Comparison of ENCODE assay signal across 8 cellular contexts in the genomic region with DNA sequence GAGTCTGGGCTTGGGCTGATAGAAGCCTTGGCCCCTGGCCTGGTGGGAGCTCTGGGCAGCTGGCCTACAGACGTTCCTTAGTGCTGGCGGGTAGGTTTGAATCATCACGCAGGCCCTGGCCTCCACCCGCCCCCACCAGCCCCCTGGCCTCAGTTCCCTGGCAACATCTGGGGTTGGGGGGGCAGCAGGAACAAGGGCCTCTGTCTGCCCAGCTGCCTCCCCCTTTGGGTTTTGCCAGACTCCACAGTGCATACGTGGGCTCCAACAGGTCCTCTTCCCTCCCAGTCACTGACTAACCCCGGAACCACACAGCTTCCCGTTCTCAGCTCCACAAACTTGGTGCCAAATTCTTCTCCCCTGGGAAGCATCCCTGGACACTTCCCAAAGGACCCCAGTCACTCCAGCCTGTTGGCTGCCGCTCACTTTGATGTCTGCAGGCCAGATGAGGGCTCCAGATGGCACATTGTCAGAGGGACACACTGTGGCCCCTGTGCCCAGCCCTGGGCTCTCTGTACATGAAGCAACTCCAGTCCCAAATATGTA. TPM values are rescaled to one million over a fixed set of nuclear protein-coding genes. Genes with fewer than 3 reads are reported as not detected.
DNase-seq lines count a peak whose midpoint lies in the region; ATAC-seq and TF ChIP-seq lines count a peak whose summit lies in the region.

No MANE protein-coding gene starts in this region.

- H3K36me3 ChIP-seq in GM23248 (ENCODE audit: low read depth) (no peaks in the 10 kb centered on the region), skeletal muscle satellite cell (ENCODE audit: insufficient read depth, low read length) (no peaks in the 10 kb centered on the region)

- intact Hi-C loops in left cardiac atrium (cut with DNase I): loop anchor here (1.0 to 10.0 kb wide), 5 partner anchors 42 to 310 kb away; no protein-coding TSS in a partner anchor

- peaks cover 4% of the 10 kb centered on the region; the same call in 1 of the 2 replicates for H3F3A ChIP-seq in GM23248 (ENCODE audit: insufficient read depth)

- H3K4me3 ChIP-seq in GM23248 (peak overlapping the region; percentile 90), skeletal muscle satellite cell (ENCODE audit: low read length) (no peak overlapping the region)

- no peak overlapping the region for H2AFZ ChIP-seq in GM23248

- in situ Hi-C loops in GM23248 (cut with MboI): loop anchor here (10.0 kb wide), 1 partner anchor 316 kb away; no protein-coding TSS in a partner anchor

- peak overlapping the region; percentile 79 for H3K4me2 ChIP-seq in GM23248 (ENCODE audit: unreplicated experiment)
- peak overlapping the region; percentile 97 for H3K4me2 ChIP-seq in skeletal muscle satellite cell (ENCODE audit: low read length)

- peak; percentile 5 to 30 for ATAC-seq in left cardiac atrium

- no peaks in the 10 kb centered on the region for H3K9me2 ChIP-seq in GM23248 (ENCODE audit: insufficient read depth)

- H3K9ac ChIP-seq in GM23248 (peak overlapping the region; percentile 98), skeletal muscle satellite cell (ENCODE audit: low read depth, low read length) (no peak overlapping the region)

- TF ChIP-seq CTCF in VCaP (conservative IDR thresholded peaks at IDR 0.05): 0 out of 2 replicates have a peak, but pooled peaks have one; percentile 56

- peak overlapping the region; percentile 82 for H3K27ac ChIP-seq in GM23248
- peak overlapping the region; percentile 96; the same call in 1 of the 2 replicates for H3K27ac ChIP-seq in VCaP

- peak; percentile 92 for DNase-seq in GM23248
- DNase-seq in left cardiac atrium: peak; percentile 80
- no peak for DNase-seq in NCI-H1436 treated with DMSO at 0.1 percent for 48 hours (lab: John Stamatoyannopoulos, UW)
- no peak for DNase-seq in GM19238 (ENCODE audit: insufficient read length, low spot score)
- no peak for DNase-seq in DMS79 treated with DMSO at 0.1 percent for 48 hours (lab: John Stamatoyannopoulos, UW)
- no peak for DNase-seq in globus pallidus (ENCODE audit: low spot score)

- no peaks in the 10 kb centered on the region for H4K20me1 ChIP-seq in GM23248 (ENCODE audit: insufficient read depth)

- H3K9me3 ChIP-seq in GM23248 (ENCODE audit: low read depth) (no peaks in the 10 kb centered on the region), skeletal muscle satellite cell (replicated peaks; ENCODE audit: low read length) (no peaks in the 10 kb centered on the region)

- peaks cover 12% of the 10 kb centered on the region for H3K4me1 ChIP-seq in GM23248 (ENCODE audit: insufficient read depth)
- H3K4me1 ChIP-seq in skeletal muscle satellite cell (ENCODE audit: control insufficient read depth, insufficient read depth, low read length): peaks cover 29% of the 10 kb centered on the region

- H3K79me2 ChIP-seq in GM23248 (ENCODE audit: insufficient read depth): peaks cover 39% of the 10 kb centered on the region

- 0 to 7% methylated on average over 4 to 8 of the region's 8 CpGs for WGBS in GM23248 (ENCODE audit: low coverage in 1 of 2, low lambda C conversion rate in 2 of 2, missing lambda C conversion rate in 2 of 2), 2 experiments

- no peaks in the 10 kb centered on the region for H3K27me3 ChIP-seq in GM23248 (replicated peaks; ENCODE audit: insufficient read depth)
- peaks cover 9% of the 10 kb centered on the region for H3K27me3 ChIP-seq in skeletal muscle satellite cell (ENCODE audit: control insufficient read depth, insufficient read depth, low read length)

RNA-seq across cellular contexts. Expression of a gene that starts 1.0 kb away (rescaled TPM):
- total RNA-seq in GM23248 (2014; rRNA removed; shearing (Covaris generic)): 197 and 241 TPM in 2 replicates
- 9.3 and 10.7 TPM in 2 replicates for polyA plus RNA-seq in GM23248 (2016; fragmentation: Nextera tagmentation; extraction: Ambion mirVana)
- 100 to 1,000 TPM; 168 to 212 TPM for total RNA-seq in left cardiac atrium
- 135 and 169 TPM in 2 replicates for total RNA-seq in skeletal muscle satellite cell (2012; rRNA removed)

Comparison
In these comparisons a context has a peak if more than half of its experiments do, and no peak if none do; other contexts are left out.
1. DNase-seq: peak in GM23248 (single experiment) and left cardiac atrium (single experiment); none in NCI-H1436 treated with DMSO at 0.1 percent for 48 hours (single experiment), GM19238 (single experiment), DMS79 treated with DMSO at 0.1 percent for 48 hours (single experiment) and globus pallidus (single experiment).